8 cellular contexts compared by ENCODE assay signal in genomic region chr13:21175656-21176194, GRCh38. TPM values are rescaled to one million over a fixed set of nuclear protein-coding genes. Genes with fewer than 3 reads are reported as not detected.
DNase-seq lines count a peak whose midpoint lies in the region; ATAC-seq and TF ChIP-seq lines count a peak whose summit lies in the region.

No MANE protein-coding gene starts in this region.

- H3K4me1 Mint-ChIP-seq in activated T-helper 2 cell treated with anti-CD3 and anti-CD28 coated beads, Interferon-gamma antibody, Interleukin-2, Interleukin-4, amounts not matched to agents 10 μg/mL and 5 μg/mL and 100 μg/mL, durations not matched to agents 14 hours and 24 hours and 36 hours (ENCODE audit: low read depth), result peaks cover 17% of the 10 kb centered on the region

- no peaks in the 10 kb centered on the region for H3K27me3 ChIP-seq in ACC112 (ENCODE audit: insufficient read depth, low read length)
- no peaks in the 10 kb centered on the region for H3K27me3 ChIP-seq in testis

- H3K36me3 Mint-ChIP-seq in activated T-helper 2 cell treated with anti-CD3 and anti-CD28 coated beads, Interferon-gamma antibody, Interleukin-2, Interleukin-4, amounts not matched to agents 10 μg/mL and 5 μg/mL and 100 μg/mL, durations not matched to agents 14 hours and 24 hours and 36 hours (ENCODE audit: low read depth), result peaks cover 34% of the 10 kb centered on the region

- no peaks in the 10 kb centered on the region for H3K9me3 Mint-ChIP-seq in activated T-helper 2 cell treated with anti-CD3 and anti-CD28 coated beads, Interferon-gamma antibody, Interleukin-2, Interleukin-4, amounts not matched to agents 10 μg/mL and 5 μg/mL and 100 μg/mL, durations not matched to agents 14 hours and 24 hours and 36 hours

- intact Hi-C loops in activated T-helper 2 cell treated with anti-CD3 and anti-CD28 coated beads, Interferon-gamma antibody, Interleukin-2, Interleukin-4, amounts not matched to agents 10 μg/mL and 5 μg/mL and 100 μg/mL, durations not matched to agents 14 hours and 24 hours and 36 hours (cut with micrococcal nuclease), result loop anchor here (1.0 to 10.0 kb wide), 4 partner anchors 115 to 429 kb away; partner anchors contain the start of genes LATS2, MICU2 and ZDHHC20
- intact Hi-C loops in testis (cut with DNase I; ENCODE audit: low total_unique reads), result no loop called here

- TF ChIP-seq POLR2A in testis (IDR thresholded peaks at IDR 0.05), result no peak

- H3K27ac ChIP-seq in ACC112 (ENCODE audit: low read depth, low read length) (peak overlapping the region; percentile 91), testis (peak overlapping the region; percentile 80 to 90)

- no peaks in the 10 kb centered on the region for H3K36me3 ChIP-seq in ACC112 (ENCODE audit: insufficient read depth, low read length)
- H3K36me3 ChIP-seq in testis (ENCODE audit: low read depth, missing control alignments), result no peaks in the 10 kb centered on the region

- no peaks in the 10 kb centered on the region for H3K27me3 Mint-ChIP-seq in activated T-helper 2 cell treated with anti-CD3 and anti-CD28 coated beads, Interferon-gamma antibody, Interleukin-2, Interleukin-4, amounts not matched to agents 10 μg/mL and 5 μg/mL and 100 μg/mL, durations not matched to agents 14 hours and 24 hours and 36 hours (ENCODE audit: low read depth)

- H3K4me1 ChIP-seq in ACC112 (ENCODE audit: control insufficient read depth, insufficient read depth, low read length, unreplicated experiment) (peaks cover 4% of the 10 kb centered on the region), testis (peaks cover 8% of the 10 kb centered on the region)

- DNase-seq in HCEC 1CT (peak; percentile 2), iris pigment epithelial cell (ENCODE audit: low read depth) (peak; percentile 49), testis (no peak), NCI-H1694 (lab: John Stamatoyannopoulos, UW) (no peak), NCI-H1417 (lab: John Stamatoyannopoulos, UW) (no peak)
- no peak for DNase-seq in activated T-helper 2 cell treated with anti-CD3 and anti-CD28 coated beads, Interferon-gamma antibody, Interleukin-2, Interleukin-4, amounts not matched to agents 10 μg/mL and 5 μg/mL and 100 μg/mL, durations not matched to agents 14 hours and 24 hours and 36 hours (ENCODE audit: low spot score)

- 2% methylated on average over 11 of the region's 11 CpGs for WGBS in testis, 2 donors

- H3K27ac Mint-ChIP-seq in activated T-helper 2 cell treated with anti-CD3 and anti-CD28 coated beads, Interferon-gamma antibody, Interleukin-2, Interleukin-4, amounts not matched to agents 10 μg/mL and 5 μg/mL and 100 μg/mL, durations not matched to agents 14 hours and 24 hours and 36 hours, result peak overlapping the region; percentile 95

- TF ChIP-seq CTCF in testis (IDR thresholded peaks at IDR 0.05), result no peak

- H2AFZ ChIP-seq in ACC112 (ENCODE audit: low read length, unreplicated experiment), result peak overlapping the region; percentile 72

- H3K9me3 ChIP-seq in testis, result no peaks in the 10 kb centered on the region

- H3K4me3 ChIP-seq in ACC112 (ENCODE audit: low read depth, low read length) (peak overlapping the region; percentile 94), testis (peak overlapping the region; percentile 81 to 89)

- no peak for ATAC-seq in HG02938 (IDR thresholded peaks at IDR 0.05; ENCODE audit: unreplicated experiment)

- peak overlapping the region; percentile 97 for H3K4me3 Mint-ChIP-seq in activated T-helper 2 cell treated with anti-CD3 and anti-CD28 coated beads, Interferon-gamma antibody, Interleukin-2, Interleukin-4, amounts not matched to agents 10 μg/mL and 5 μg/mL and 100 μg/mL, durations not matched to agents 14 hours and 24 hours and 36 hours (ENCODE audit: low read depth)

- peaks cover 55% of the 10 kb centered on the region for H3K79me2 ChIP-seq in ACC112 (ENCODE audit: control insufficient read depth, insufficient read depth, low read length, unreplicated experiment)

RNA-seq across cellular contexts. Expression of gene SKA3, which starts 0.6 kb away (rescaled TPM):
- 29.4 and 29.6 TPM in 2 replicates for total RNA-seq in activated T-helper 2 cell treated with anti-CD3 and anti-CD28 coated beads, Interferon-gamma antibody, Interleukin-2, Interleukin-4, amounts not matched to agents 10 μg/mL and 5 μg/mL and 100 μg/mL, durations not matched to agents 14 hours and 24 hours and 36 hours
- total RNA-seq in testis, result 1 to 10 TPM; 8.1 to 8.7 TPM
- polyA plus RNA-seq in testis (ENCODE audit: insufficient read depth, low read depth, low replicate concordance), result 11.7 TPM

RNA-seq across cellular contexts. Expression of gene MRPL57, which starts 0.7 kb away (rescaled TPM):
- total RNA-seq in activated T-helper 2 cell treated with anti-CD3 and anti-CD28 coated beads, Interferon-gamma antibody, Interleukin-2, Interleukin-4, amounts not matched to agents 10 μg/mL and 5 μg/mL and 100 μg/mL, durations not matched to agents 14 hours and 24 hours and 36 hours, result 28.5 and 28.9 TPM in 2 replicates
- total RNA-seq in testis, result 10 to 100 TPM; 36.8 to 41.2 TPM
- 18.9 TPM for polyA plus RNA-seq in testis (ENCODE audit: insufficient read depth, low read depth, low replicate concordance)

RNA-seq across cellular contexts. Expression of gene SAP18, which starts 35.8 kb away (rescaled TPM):
- 226 and 228 TPM in 2 replicates for total RNA-seq in activated T-helper 2 cell treated with anti-CD3 and anti-CD28 coated beads, Interferon-gamma antibody, Interleukin-2, Interleukin-4, amounts not matched to agents 10 μg/mL and 5 μg/mL and 100 μg/mL, durations not matched to agents 14 hours and 24 hours and 36 hours
- 10 to 100 TPM; 91.6 to 93.7 TPM for total RNA-seq in testis
- 363 TPM for polyA plus RNA-seq in testis (ENCODE audit: insufficient read depth, low read depth, low replicate concordance)

Comparison
In these comparisons a context has a peak if more than half of its experiments do, and no peak if none do; other contexts are left out.
1. DNase-seq: peak in HCEC 1CT (single experiment) and iris pigment epithelial cell (single experiment); none in activated T-helper 2 cell treated with anti-CD3 and anti-CD28 coated beads, Interferon-gamma antibody, Interleukin-2, Interleukin-4, amounts not matched to agents 10 μg/mL and 5 μg/mL and 100 μg/mL, durations not matched to agents 14 hours and 24 hours and 36 hours (single experiment), testis (single experiment), NCI-H1694 (single experiment) and NCI-H1417 (0 of 3).